Comparison of ENCODE assay signal across 1 cellular context in the genomic region with DNA sequence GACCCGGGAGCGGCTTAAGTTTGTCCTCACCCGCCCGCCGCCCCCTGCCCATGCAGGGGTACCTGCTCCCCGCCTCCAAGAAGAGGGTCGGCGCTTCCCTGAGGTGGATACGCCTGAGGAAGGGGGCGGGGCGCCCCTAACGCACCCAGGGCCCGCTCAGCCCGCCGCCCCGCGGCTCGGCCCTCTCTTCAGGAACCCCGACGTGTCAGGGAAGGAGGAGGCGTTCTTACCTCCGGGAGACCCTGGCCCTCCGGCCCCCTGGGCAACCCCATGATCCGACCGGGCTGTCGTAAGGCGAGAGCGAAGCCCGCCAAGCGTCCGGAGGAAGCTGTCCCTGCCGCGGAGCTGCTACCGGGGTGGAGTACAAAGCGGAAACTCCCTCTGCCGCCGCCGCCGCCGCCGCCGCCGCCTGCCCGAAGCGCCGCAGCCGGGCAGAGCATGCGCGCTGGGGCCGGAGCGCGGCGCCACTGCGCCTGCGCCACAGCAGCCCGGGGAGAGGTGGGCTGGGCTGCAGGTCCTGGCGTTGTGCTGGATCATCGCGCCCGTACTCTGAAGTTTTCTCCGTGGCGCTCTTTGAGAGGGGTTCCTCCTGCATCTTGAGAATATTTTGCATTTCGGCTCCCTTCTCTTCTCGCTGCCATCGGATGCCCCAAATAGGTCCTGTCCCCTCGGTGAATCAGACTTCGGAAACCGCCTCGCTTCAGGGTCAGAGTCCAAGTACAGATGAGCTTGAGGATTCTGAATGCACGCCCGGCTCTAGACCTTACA.
TF ChIP-seq lines count a peak whose summit lies in the region.

A gene with protein sequence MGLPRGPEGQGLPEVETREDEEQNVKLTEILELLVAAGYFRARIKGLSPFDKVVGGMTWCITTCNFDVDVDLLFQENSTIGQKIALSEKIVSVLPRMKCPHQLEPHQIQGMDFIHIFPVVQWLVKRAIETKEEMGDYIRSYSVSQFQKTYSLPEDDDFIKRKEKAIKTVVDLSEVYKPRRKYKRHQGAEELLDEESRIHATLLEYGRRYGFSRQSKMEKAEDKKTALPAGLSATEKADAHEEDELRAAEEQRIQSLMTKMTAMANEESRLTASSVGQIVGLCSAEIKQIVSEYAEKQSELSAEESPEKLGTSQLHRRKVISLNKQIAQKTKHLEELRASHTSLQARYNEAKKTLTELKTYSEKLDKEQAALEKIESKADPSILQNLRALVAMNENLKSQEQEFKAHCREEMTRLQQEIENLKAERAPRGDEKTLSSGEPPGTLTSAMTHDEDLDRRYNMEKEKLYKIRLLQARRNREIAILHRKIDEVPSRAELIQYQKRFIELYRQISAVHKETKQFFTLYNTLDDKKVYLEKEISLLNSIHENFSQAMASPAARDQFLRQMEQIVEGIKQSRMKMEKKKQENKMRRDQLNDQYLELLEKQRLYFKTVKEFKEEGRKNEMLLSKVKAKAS (minus strand): TSS at position 347 of the 768 bp plus-strand sequence. CDS start 75 bp downstream, at position 272.

TF ChIP-seq in HepG2, 621 proteins besides CTCF, POLR2A, EP300 and RAD21 (continued from another document and continues in another):
- TF ChIP-seq, protein P1, sequence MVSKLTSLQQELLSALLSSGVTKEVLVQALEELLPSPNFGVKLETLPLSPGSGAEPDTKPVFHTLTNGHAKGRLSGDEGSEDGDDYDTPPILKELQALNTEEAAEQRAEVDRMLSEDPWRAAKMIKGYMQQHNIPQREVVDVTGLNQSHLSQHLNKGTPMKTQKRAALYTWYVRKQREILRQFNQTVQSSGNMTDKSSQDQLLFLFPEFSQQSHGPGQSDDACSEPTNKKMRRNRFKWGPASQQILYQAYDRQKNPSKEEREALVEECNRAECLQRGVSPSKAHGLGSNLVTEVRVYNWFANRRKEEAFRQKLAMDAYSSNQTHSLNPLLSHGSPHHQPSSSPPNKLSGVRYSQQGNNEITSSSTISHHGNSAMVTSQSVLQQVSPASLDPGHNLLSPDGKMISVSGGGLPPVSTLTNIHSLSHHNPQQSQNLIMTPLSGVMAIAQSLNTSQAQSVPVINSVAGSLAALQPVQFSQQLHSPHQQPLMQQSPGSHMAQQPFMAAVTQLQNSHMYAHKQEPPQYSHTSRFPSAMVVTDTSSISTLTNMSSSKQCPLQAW (CRISPR knock-in tag; IDR thresholded peaks at IDR 0.05) = no peak; the same call in 1 of the 2 replicates
- TF ChIP-seq HMG20A (CRISPR knock-in tag; IDR thresholded peaks at IDR 0.05; ENCODE audit: borderline replicate concordance) = no peak
- TF ChIP-seq ARNT2 (CRISPR knock-in tag; IDR thresholded peaks at IDR 0.05; ENCODE audit: low read depth) = no peak
- TF ChIP-seq, protein P2, sequence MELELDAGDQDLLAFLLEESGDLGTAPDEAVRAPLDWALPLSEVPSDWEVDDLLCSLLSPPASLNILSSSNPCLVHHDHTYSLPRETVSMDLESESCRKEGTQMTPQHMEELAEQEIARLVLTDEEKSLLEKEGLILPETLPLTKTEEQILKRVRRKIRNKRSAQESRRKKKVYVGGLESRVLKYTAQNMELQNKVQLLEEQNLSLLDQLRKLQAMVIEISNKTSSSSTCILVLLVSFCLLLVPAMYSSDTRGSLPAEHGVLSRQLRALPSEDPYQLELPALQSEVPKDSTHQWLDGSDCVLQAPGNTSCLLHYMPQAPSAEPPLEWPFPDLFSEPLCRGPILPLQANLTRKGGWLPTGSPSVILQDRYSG (CRISPR knock-in tag; IDR thresholded peaks at IDR 0.05) = 0 out of 2 replicates have a peak, but pooled peaks have one; percentile 33
- no peak; the same call in 1 of the 2 replicates for TF ChIP-seq ZNF564 (CRISPR knock-in tag; IDR thresholded peaks at IDR 0.05)
- TF ChIP-seq SAFB2 (CRISPR knock-in tag; IDR thresholded peaks at IDR 0.05; ENCODE audit: borderline replicate concordance, low read depth) = no peak
- peak; percentile 24; the same call in 1 of the 2 replicates for TF ChIP-seq ZNF556 (CRISPR knock-in tag; IDR thresholded peaks at IDR 0.05; ENCODE audit: borderline replicate concordance)
- no peak for TF ChIP-seq MTF2 (CRISPR knock-in tag; IDR thresholded peaks at IDR 0.05; ENCODE audit: borderline replicate concordance)
- TF ChIP-seq MZF1 (CRISPR knock-in tag; IDR thresholded peaks at IDR 0.05; ENCODE audit: borderline replicate concordance) = no peak
- TF ChIP-seq, protein P3, sequence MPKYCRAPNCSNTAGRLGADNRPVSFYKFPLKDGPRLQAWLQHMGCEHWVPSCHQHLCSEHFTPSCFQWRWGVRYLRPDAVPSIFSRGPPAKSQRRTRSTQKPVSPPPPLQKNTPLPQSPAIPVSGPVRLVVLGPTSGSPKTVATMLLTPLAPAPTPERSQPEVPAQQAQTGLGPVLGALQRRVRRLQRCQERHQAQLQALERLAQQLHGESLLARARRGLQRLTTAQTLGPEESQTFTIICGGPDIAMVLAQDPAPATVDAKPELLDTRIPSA (CRISPR knock-in tag; IDR thresholded peaks at IDR 0.05; ENCODE audit: borderline replicate concordance) = no peak; the same call in 1 of the 2 replicates
- 0 out of 2 replicates have a peak, but pooled peaks have one; percentile 51 for TF ChIP-seq ZBTB20 (CRISPR knock-in tag; IDR thresholded peaks at IDR 0.05; ENCODE audit: borderline replicate concordance, low read depth)
- TF ChIP-seq FOXA1 (IDR thresholded peaks at IDR 0.05) = no peak
- no peak for TF ChIP-seq FOXA1 (CRISPR knock-in tag; IDR thresholded peaks at IDR 0.05)
- TF ChIP-seq ZNF598 (CRISPR knock-in tag; IDR thresholded peaks at IDR 0.05; ENCODE audit: borderline replicate concordance) = peak; percentile 77
- 0 out of 3 replicates have a peak, but pooled peaks have one; percentile 31 for TF ChIP-seq MXI1 (IDR thresholded peaks at IDR 0.05; ENCODE audit: borderline replicate concordance, low read depth, low read length)
- TF ChIP-seq RFX1 (IDR thresholded peaks at IDR 0.05) = no peak
- TF ChIP-seq, protein P4, sequence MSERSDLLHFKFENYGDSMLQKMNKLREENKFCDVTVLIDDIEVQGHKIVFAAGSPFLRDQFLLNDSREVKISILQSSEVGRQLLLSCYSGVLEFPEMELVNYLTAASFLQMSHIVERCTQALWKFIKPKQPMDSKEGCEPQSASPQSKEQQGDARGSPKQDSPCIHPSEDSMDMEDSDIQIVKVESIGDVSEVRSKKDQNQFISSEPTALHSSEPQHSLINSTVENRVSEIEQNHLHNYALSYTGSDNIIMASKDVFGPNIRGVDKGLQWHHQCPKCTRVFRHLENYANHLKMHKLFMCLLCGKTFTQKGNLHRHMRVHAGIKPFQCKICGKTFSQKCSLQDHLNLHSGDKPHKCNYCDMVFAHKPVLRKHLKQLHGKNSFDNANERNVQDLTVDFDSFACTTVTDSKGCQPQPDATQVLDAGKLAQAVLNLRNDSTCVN (CRISPR knock-in tag; IDR thresholded peaks at IDR 0.05; ENCODE audit: borderline replicate concordance) = peak; percentile 32; the same call in 1 of the 2 replicates
- TF ChIP-seq, protein P5, sequence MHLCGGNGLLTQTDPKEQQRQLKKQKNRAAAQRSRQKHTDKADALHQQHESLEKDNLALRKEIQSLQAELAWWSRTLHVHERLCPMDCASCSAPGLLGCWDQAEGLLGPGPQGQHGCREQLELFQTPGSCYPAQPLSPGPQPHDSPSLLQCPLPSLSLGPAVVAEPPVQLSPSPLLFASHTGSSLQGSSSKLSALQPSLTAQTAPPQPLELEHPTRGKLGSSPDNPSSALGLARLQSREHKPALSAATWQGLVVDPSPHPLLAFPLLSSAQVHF (CRISPR knock-in tag; IDR thresholded peaks at IDR 0.05) = no peak
- no peak for TF ChIP-seq ARID2 (CRISPR knock-in tag; IDR thresholded peaks at IDR 0.05; ENCODE audit: borderline replicate concordance)
- TF ChIP-seq ATF7 (IDR thresholded peaks at IDR 0.05) = no peak
- no peak for TF ChIP-seq ATF7 (CRISPR knock-in tag; IDR thresholded peaks at IDR 0.05)
- TF ChIP-seq ZNF251 (CRISPR knock-in tag; IDR thresholded peaks at IDR 0.05) = no peak
- TF ChIP-seq, protein P6, sequence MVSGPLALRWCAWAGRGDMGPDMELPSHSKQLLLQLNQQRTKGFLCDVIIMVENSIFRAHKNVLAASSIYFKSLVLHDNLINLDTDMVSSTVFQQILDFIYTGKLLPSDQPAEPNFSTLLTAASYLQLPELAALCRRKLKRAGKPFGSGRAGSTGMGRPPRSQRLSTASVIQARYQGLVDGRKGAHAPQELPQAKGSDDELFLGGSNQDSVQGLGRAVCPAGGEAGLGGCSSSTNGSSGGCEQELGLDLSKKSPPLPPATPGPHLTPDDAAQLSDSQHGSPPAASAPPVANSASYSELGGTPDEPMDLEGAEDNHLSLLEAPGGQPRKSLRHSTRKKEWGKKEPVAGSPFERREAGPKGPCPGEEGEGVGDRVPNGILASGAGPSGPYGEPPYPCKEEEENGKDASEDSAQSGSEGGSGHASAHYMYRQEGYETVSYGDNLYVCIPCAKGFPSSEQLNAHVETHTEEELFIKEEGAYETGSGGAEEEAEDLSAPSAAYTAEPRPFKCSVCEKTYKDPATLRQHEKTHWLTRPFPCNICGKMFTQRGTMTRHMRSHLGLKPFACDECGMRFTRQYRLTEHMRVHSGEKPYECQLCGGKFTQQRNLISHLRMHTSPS (CRISPR knock-in tag; IDR thresholded peaks at IDR 0.05; ENCODE audit: low read depth) = 0 out of 2 replicates have a peak, but pooled peaks have one; percentile 4
- peak; percentile 58; the same call in 1 of the 2 replicates for TF ChIP-seq ZSCAN29 (CRISPR knock-in tag; conservative IDR thresholded peaks at IDR 0.05)
- TF ChIP-seq ZNF180 (CRISPR knock-in tag; IDR thresholded peaks at IDR 0.05; ENCODE audit: borderline replicate concordance, low read depth) = peak; percentile 38; the same call in 1 of the 2 replicates
- TF ChIP-seq LCORL (IDR thresholded peaks at IDR 0.05) = no peak
- no peak; the same call in 1 of the 2 replicates for TF ChIP-seq LCORL (CRISPR knock-in tag; IDR thresholded peaks at IDR 0.05)
- peak; percentile 11 for TF ChIP-seq YY1 (IDR thresholded peaks at IDR 0.05; ENCODE audit: insufficient read depth, insufficient replicate concordance, low read depth, low read length)
- TF ChIP-seq, protein P7, sequence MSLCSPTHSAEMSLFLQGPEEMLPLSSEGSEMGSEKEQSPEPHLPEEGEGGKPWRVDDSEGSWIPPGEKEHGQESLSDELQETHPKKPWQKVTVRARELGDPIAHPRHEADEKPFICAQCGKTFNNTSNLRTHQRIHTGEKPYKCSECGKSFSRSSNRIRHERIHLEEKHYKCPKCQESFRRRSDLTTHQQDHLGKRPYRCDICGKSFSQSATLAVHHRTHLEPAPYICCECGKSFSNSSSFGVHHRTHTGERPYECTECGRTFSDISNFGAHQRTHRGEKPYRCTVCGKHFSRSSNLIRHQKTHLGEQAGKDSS (CRISPR knock-in tag; IDR thresholded peaks at IDR 0.05; ENCODE audit: borderline replicate concordance, low read depth) = peak; percentile 49
- no peak for TF ChIP-seq ATF7-NPFF (CRISPR knock-in tag; IDR thresholded peaks at IDR 0.05; ENCODE audit: low read depth)
- TF ChIP-seq, protein P8, sequence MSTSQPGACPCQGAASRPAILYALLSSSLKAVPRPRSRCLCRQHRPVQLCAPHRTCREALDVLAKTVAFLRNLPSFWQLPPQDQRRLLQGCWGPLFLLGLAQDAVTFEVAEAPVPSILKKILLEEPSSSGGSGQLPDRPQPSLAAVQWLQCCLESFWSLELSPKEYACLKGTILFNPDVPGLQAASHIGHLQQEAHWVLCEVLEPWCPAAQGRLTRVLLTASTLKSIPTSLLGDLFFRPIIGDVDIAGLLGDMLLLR (CRISPR knock-in tag; IDR thresholded peaks at IDR 0.05) = peak; percentile 18; the same call in 1 of the 2 replicates
- no peak for TF ChIP-seq SETDB1 (CRISPR knock-in tag; IDR thresholded peaks at IDR 0.05; ENCODE audit: borderline replicate concordance)
- no peak for TF ChIP-seq NFE2L2 (IDR thresholded peaks at IDR 0.05; ENCODE audit: low read length)
- no peak; the same call in 1 of the 2 replicates for TF ChIP-seq ZNF83 (CRISPR knock-in tag; IDR thresholded peaks at IDR 0.05; ENCODE audit: borderline replicate concordance)
- TF ChIP-seq PCBP1 (IDR thresholded peaks at IDR 0.05; ENCODE audit: borderline replicate concordance, low read depth, low read length) = no peak
- TF ChIP-seq, protein P9, sequence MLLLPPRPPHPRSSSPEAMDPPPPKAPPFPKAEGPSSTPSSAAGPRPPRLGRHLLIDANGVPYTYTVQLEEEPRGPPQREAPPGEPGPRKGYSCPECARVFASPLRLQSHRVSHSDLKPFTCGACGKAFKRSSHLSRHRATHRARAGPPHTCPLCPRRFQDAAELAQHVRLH (CRISPR knock-in tag; IDR thresholded peaks at IDR 0.05; ENCODE audit: borderline replicate concordance, low read depth) = no peak
- TF ChIP-seq, protein P10, sequence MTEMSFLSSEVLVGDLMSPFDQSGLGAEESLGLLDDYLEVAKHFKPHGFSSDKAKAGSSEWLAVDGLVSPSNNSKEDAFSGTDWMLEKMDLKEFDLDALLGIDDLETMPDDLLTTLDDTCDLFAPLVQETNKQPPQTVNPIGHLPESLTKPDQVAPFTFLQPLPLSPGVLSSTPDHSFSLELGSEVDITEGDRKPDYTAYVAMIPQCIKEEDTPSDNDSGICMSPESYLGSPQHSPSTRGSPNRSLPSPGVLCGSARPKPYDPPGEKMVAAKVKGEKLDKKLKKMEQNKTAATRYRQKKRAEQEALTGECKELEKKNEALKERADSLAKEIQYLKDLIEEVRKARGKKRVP (CRISPR knock-in tag; IDR thresholded peaks at IDR 0.05) = no peak
- no peak for TF ChIP-seq TCF12 (IDR thresholded peaks at IDR 0.05)
- TF ChIP-seq TCF12 (CRISPR knock-in tag; IDR thresholded peaks at IDR 0.05) = peak; percentile 40; the same call in 1 of the 2 replicates
- no peak for TF ChIP-seq ATM (IDR thresholded peaks at IDR 0.05; ENCODE audit: borderline replicate concordance)
- TF ChIP-seq GLI4 (CRISPR knock-in tag; IDR thresholded peaks at IDR 0.05; ENCODE audit: borderline replicate concordance) = 0 out of 2 replicates have a peak, but pooled peaks have one; percentile 29
- TF ChIP-seq ZNF256 (CRISPR knock-in tag; conservative IDR thresholded peaks at IDR 0.05) = peak; percentile 21; the same call in 1 of the 2 replicates
- TF ChIP-seq, protein P11, sequence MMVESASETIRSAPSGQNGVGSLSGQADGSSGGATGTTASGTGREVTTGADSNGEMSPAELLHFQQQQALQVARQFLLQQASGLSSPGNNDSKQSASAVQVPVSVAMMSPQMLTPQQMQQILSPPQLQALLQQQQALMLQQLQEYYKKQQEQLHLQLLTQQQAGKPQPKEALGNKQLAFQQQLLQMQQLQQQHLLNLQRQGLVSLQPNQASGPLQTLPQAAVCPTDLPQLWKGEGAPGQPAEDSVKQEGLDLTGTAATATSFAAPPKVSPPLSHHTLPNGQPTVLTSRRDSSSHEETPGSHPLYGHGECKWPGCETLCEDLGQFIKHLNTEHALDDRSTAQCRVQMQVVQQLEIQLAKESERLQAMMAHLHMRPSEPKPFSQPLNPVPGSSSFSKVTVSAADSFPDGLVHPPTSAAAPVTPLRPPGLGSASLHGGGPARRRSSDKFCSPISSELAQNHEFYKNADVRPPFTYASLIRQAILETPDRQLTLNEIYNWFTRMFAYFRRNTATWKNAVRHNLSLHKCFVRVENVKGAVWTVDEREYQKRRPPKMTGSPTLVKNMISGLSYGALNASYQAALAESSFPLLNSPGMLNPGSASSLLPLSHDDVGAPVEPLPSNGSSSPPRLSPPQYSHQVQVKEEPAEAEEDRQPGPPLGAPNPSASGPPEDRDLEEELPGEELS (CRISPR knock-in tag; IDR thresholded peaks at IDR 0.05) = no peak
- TF ChIP-seq JDP2 (CRISPR knock-in tag; IDR thresholded peaks at IDR 0.05; ENCODE audit: borderline replicate concordance) = no peak
- TF ChIP-seq ZNF781 (CRISPR knock-in tag; IDR thresholded peaks at IDR 0.05; ENCODE audit: borderline replicate concordance, not compliant biosample characterization) = no peak
- peak; percentile 36 for TF ChIP-seq AGO2 (optimal IDR thresholded peaks at IDR 0.05; ENCODE audit: low read depth, low read length)
- TF ChIP-seq ZNF850 (CRISPR knock-in tag; conservative IDR thresholded peaks at IDR 0.05) = no peak
- no peak for TF ChIP-seq IKZF1 (IDR thresholded peaks at IDR 0.05)
